Comparison of ENCODE assay signal across 1 cellular context in the genomic region with DNA sequence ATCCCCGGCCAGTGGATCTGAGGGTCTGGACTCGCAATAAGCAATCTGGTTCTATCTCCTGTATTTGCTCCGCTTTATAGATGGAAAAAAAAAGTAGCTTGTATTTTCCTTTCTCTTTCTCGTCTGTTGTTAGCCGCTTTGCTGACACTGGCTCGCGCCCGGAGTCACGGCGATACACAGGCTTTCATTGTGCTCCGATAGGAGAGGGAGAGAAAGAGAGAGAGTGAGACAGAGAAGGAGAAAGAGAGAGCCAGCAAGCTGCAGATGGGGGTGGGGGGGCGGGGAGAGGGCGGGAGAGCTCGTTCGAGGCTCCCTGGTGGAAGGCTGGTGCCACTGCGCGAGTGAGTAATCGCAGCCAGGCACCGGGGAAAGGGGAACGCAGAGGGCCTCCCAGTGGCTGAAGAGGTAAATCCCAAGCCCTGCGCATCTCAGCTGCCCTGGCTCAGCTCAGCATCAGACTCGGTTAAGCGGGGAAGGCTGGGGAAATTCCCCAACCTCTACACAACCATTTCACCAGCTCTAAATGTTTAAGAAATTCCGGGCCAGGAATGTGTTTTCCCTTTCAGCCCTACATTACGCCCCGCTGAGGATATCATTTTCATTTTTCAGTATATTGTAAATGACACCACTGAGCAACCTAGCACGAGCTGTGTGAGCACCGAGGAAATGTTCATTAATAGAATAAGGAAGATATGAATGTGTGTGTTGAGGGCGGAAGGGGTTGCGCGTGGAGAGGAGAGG.
A peak's percentile ranks its signal among the peaks of the same experiment; 100 is the strongest.
TF ChIP-seq lines count a peak whose summit lies in the region.

TSS of gene MAML2 (minus strand) at position 225 of the 741 bp plus-strand sequence. CDS start 1,300 bp downstream, outside the sequence.

TF ChIP-seq in HepG2, 621 proteins besides CTCF, POLR2A, EP300 and RAD21 (continued from another document and continues in another):
- TF ChIP-seq, protein P1, sequence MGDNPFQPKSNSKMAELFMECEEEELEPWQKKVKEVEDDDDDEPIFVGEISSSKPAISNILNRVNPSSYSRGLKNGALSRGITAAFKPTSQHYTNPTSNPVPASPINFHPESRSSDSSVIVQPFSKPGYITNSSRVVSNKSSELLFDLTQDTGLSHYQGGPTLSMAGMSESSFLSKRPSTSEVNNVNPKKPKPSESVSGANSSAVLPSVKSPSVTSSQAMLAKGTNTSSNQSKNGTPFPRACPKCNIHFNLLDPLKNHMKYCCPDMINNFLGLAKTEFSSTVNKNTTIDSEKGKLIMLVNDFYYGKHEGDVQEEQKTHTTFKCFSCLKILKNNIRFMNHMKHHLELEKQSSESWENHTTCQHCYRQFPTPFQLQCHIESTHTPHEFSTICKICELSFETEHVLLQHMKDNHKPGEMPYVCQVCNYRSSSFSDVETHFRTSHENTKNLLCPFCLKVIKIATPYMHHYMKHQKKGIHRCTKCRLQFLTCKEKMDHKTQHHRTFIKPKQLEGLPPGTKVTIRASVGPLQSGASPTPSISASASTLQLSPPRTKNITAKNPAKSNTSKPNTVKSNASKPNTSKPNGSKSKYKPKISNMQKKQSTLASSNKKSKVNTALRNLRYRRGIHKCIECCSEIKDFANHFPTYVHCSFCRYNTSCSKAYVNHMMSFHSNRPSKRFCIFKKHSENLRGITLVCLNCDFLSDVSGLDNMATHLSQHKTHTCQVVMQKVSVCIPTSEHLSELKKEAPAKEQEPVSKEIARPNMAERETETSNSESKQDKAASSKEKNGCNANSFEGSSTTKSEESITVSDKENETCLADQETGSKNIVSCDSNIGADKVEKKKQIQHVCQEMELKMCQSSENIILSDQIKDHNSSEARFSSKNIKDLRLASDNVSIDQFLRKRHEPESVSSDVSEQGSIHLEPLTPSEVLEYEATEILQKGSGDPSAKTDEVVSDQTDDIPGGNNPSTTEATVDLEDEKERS (CRISPR knock-in tag; IDR thresholded peaks at IDR 0.05) = no peak
- TF ChIP-seq ZFX (CRISPR knock-in tag; IDR thresholded peaks at IDR 0.05; ENCODE audit: low read depth) (peak; percentile 38; the same call in 1 of the 2 replicates), ZNF329 (CRISPR knock-in tag; IDR thresholded peaks at IDR 0.05; ENCODE audit: low read depth) (no peak), RBM22 (optimal IDR thresholded peaks at IDR 0.05; ENCODE audit: low read length) (no peak), ZFP62 (CRISPR knock-in tag; IDR thresholded peaks at IDR 0.05) (no peak), ZSCAN12 (CRISPR knock-in tag; IDR thresholded peaks at IDR 0.05) (no peak), ZFP36L2 (CRISPR knock-in tag; IDR thresholded peaks at IDR 0.05) (no peak), JUN (CRISPR knock-in tag; IDR thresholded peaks at IDR 0.05) (no peak), ZNF292 (CRISPR knock-in tag; IDR thresholded peaks at IDR 0.05; ENCODE audit: borderline replicate concordance, low read depth) (no peak), HDAC2 (CRISPR knock-in tag; IDR thresholded peaks at IDR 0.05) (peak; percentile 62; the same call in 1 of the 2 replicates), SIN3A (IDR thresholded peaks at IDR 0.05; ENCODE audit: borderline replicate concordance, low read depth, low read length) (no peak; the same call in 1 of the 2 replicates), HIVEP1 (CRISPR knock-in tag; IDR thresholded peaks at IDR 0.05) (no peak), SMYD3 (CRISPR knock-in tag; IDR thresholded peaks at IDR 0.05) (no peak), DNMT1 (CRISPR knock-in tag; IDR thresholded peaks at IDR 0.05) (no peak), ZMYM4 (CRISPR knock-in tag; IDR thresholded peaks at IDR 0.05) (no peak), ZNF678 (CRISPR knock-in tag; IDR thresholded peaks at IDR 0.05) (no peak), THAP11 (CRISPR knock-in tag; IDR thresholded peaks at IDR 0.05) (0 out of 2 replicates have a peak, but pooled peaks have one; percentile 50), RELA (CRISPR knock-in tag; IDR thresholded peaks at IDR 0.05) (no peak), HNRNPUL1 (IDR thresholded peaks at IDR 0.05; ENCODE audit: low read depth, low read length) (no peak), KLF16 (CRISPR knock-in tag; IDR thresholded peaks at IDR 0.05) (no peak), ZNF564 (CRISPR knock-in tag; IDR thresholded peaks at IDR 0.05) (no peak), ZNF83 (CRISPR knock-in tag; IDR thresholded peaks at IDR 0.05; ENCODE audit: borderline replicate concordance) (no peak), CHCHD3 (CRISPR knock-in tag; IDR thresholded peaks at IDR 0.05) (no peak), RXRA (CRISPR knock-in tag; IDR thresholded peaks at IDR 0.05) (no peak), ZBTB14 (CRISPR knock-in tag; IDR thresholded peaks at IDR 0.05) (no peak), BRCA1 (CRISPR knock-in tag; IDR thresholded peaks at IDR 0.05) (no peak), PTBP1 (IDR thresholded peaks at IDR 0.05; ENCODE audit: low read depth, low read length, poor library complexity, severe bottlenecking) (no peak), ZNF616 (CRISPR knock-in tag; IDR thresholded peaks at IDR 0.05; ENCODE audit: low read depth) (no peak), TBX2 (CRISPR knock-in tag; IDR thresholded peaks at IDR 0.05; ENCODE audit: borderline replicate concordance) (no peak), PPARG (CRISPR knock-in tag; conservative IDR thresholded peaks at IDR 0.05) (no peak), ZNF878 (CRISPR knock-in tag; IDR thresholded peaks at IDR 0.05) (no peak), MTF1 (CRISPR knock-in tag; IDR thresholded peaks at IDR 0.05) (no peak), NR1H2 (CRISPR knock-in tag; IDR thresholded peaks at IDR 0.05; ENCODE audit: borderline replicate concordance, low read depth) (no peak), MATR3 (CRISPR knock-in tag; IDR thresholded peaks at IDR 0.05) (no peak), ELF1 (CRISPR knock-in tag; IDR thresholded peaks at IDR 0.05) (no peak), ZNF326 (CRISPR knock-in tag; IDR thresholded peaks at IDR 0.05; ENCODE audit: borderline replicate concordance) (no peak), SRSF9 (IDR thresholded peaks at IDR 0.05; ENCODE audit: borderline replicate concordance, insufficient read depth, low read depth, low read length, poor library complexity, severe bottlenecking) (no peak), ZNF234 (CRISPR knock-in tag; conservative IDR thresholded peaks at IDR 0.05) (no peak), ZNF138 (CRISPR knock-in tag; IDR thresholded peaks at IDR 0.05; ENCODE audit: low read depth) (no peak), ZNF446 (CRISPR knock-in tag; IDR thresholded peaks at IDR 0.05) (no peak), MIER3 (CRISPR knock-in tag; IDR thresholded peaks at IDR 0.05; ENCODE audit: borderline replicate concordance) (no peak), ZNF33A (CRISPR knock-in tag; IDR thresholded peaks at IDR 0.05; ENCODE audit: borderline replicate concordance) (no peak), REPIN1 (CRISPR knock-in tag; IDR thresholded peaks at IDR 0.05; ENCODE audit: borderline replicate concordance, low read depth) (no peak), MYPOP (CRISPR knock-in tag; IDR thresholded peaks at IDR 0.05) (no peak), ZNF546 (CRISPR knock-in tag; conservative IDR thresholded peaks at IDR 0.05) (no peak), KLF11 (CRISPR knock-in tag; IDR thresholded peaks at IDR 0.05) (no peak; the same call in 1 of the 2 replicates), U2AF2 (IDR thresholded peaks at IDR 0.05; ENCODE audit: low read depth, low read length) (no peak)
- TF ChIP-seq, protein P2, sequence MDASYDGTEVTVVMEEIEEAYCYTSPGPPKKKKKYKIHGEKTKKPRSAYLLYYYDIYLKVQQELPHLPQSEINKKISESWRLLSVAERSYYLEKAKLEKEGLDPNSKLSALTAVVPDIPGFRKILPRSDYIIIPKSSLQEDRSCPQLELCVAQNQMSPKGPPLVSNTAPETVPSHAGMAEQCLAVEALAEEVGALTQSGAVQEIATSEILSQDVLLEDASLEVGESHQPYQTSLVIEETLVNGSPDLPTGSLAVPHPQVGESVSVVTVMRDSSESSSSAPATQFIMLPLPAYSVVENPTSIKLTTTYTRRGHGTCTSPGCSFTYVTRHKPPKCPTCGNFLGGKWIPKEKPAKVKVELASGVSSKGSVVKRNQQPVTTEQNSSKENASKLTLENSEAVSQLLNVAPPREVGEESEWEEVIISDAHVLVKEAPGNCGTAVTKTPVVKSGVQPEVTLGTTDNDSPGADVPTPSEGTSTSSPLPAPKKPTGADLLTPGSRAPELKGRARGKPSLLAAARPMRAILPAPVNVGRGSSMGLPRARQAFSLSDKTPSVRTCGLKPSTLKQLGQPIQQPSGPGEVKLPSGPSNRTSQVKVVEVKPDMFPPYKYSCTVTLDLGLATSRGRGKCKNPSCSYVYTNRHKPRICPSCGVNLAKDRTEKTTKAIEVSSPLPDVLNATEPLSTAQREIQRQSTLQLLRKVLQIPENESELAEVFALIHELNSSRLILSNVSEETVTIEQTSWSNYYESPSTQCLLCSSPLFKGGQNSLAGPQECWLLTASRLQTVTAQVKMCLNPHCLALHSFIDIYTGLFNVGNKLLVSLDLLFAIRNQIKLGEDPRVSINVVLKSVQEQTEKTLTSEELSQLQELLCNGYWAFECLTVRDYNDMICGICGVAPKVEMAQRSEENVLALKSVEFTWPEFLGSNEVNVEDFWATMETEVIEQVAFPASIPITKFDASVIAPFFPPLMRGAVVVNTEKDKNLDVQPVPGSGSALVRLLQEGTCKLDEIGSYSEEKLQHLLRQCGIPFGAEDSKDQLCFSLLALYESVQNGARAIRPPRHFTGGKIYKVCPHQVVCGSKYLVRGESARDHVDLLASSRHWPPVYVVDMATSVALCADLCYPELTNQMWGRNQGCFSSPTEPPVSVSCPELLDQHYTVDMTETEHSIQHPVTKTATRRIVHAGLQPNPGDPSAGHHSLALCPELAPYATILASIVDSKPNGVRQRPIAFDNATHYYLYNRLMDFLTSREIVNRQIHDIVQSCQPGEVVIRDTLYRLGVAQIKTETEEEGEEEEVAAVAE (CRISPR knock-in tag; IDR thresholded peaks at IDR 0.05; ENCODE audit: borderline replicate concordance) = no peak
- TF ChIP-seq, protein P3, sequence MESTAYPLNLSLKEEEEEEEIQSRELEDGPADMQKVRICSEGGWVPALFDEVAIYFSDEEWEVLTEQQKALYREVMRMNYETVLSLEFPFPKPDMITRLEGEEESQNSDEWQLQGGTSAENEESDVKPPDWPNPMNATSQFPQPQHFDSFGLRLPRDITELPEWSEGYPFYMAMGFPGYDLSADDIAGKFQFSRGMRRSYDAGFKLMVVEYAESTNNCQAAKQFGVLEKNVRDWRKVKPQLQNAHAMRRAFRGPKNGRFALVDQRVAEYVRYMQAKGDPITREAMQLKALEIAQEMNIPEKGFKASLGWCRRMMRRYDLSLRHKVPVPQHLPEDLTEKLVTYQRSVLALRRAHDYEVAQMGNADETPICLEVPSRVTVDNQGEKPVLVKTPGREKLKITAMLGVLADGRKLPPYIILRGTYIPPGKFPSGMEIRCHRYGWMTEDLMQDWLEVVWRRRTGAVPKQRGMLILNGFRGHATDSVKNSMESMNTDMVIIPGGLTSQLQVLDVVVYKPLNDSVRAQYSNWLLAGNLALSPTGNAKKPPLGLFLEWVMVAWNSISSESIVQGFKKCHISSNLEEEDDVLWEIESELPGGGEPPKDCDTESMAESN (CRISPR knock-in tag; conservative IDR thresholded peaks at IDR 0.05) = no peak
- TF ChIP-seq, protein P4, sequence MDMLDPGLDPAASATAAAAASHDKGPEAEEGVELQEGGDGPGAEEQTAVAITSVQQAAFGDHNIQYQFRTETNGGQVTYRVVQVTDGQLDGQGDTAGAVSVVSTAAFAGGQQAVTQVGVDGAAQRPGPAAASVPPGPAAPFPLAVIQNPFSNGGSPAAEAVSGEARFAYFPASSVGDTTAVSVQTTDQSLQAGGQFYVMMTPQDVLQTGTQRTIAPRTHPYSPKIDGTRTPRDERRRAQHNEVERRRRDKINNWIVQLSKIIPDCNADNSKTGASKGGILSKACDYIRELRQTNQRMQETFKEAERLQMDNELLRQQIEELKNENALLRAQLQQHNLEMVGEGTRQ (IDR thresholded peaks at IDR 0.05; ENCODE audit: low read depth, low read length) = no peak
- TF ChIP-seq, protein P4 (CRISPR knock-in tag; IDR thresholded peaks at IDR 0.05; ENCODE audit: borderline replicate concordance) = no peak
- TF ChIP-seq, protein P5, sequence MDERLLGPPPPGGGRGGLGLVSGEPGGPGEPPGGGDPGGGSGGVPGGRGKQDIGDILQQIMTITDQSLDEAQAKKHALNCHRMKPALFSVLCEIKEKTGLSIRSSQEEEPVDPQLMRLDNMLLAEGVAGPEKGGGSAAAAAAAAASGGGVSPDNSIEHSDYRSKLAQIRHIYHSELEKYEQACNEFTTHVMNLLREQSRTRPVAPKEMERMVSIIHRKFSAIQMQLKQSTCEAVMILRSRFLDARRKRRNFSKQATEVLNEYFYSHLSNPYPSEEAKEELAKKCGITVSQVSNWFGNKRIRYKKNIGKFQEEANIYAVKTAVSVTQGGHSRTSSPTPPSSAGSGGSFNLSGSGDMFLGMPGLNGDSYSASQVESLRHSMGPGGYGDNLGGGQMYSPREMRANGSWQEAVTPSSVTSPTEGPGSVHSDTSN (CRISPR knock-in tag; IDR thresholded peaks at IDR 0.05) = no peak
- TF ChIP-seq, protein P6, sequence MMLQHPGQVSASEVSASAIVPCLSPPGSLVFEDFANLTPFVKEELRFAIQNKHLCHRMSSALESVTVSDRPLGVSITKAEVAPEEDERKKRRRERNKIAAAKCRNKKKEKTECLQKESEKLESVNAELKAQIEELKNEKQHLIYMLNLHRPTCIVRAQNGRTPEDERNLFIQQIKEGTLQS (CRISPR knock-in tag; IDR thresholded peaks at IDR 0.05) = 0 out of 2 replicates have a peak, but pooled peaks have one; percentile 9
